In the genomic region with DNA sequence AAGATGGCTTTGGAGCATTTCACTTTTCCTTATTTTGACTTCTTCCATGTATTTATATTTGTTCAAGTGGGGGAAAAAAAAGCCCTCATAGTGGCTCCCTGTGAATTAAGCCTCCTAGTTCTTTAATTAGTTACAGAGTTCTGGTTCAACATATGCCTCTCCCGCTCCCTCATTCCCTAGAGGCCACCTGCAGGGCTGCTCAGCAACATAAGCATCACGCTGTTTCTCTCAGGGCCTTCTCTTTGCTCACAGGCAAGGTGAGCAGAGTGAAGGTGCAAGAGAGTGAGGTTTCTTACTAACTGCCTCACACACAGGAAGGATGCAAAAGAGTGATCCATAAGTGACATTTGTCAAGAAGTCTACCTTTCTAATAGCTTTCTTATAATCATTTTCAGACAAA, we compare ENCODE assay signal across 18 cellular contexts.
DNase-seq lines count a peak whose midpoint lies in the region.
"Had no signal": no experiment of that assay in that cellular context is flagged by ENCODE, and none has a peak within 500 bp of the region (broad histone marks: within the 10 kb centered on the region; RNA-seq: fewer than 3 reads in every experiment).

No MANE protein-coding gene starts in this region.

- DNase-seq in NCI-H1417 (lab: John Stamatoyannopoulos, UW) (peak; percentile 7 to 52 (median 47)), NCI-H1417 treated with DMSO at 0.1 percent for 48 hours (lab: John Stamatoyannopoulos, UW) (no peak), NCI-H1694 treated with DMSO at 0.1 percent for 48 hours (lab: John Stamatoyannopoulos, UW) (peak; percentile 87), SK-N-DZ (ENCODE audit: low spot score) (peak; percentile 38), retina (peak; percentile 18), NCI-H146 (lab: John Stamatoyannopoulos, UW) (no peak), GM19240 (ENCODE audit: insufficient read length, low spot score) (no peak), SHP77 (lab: John Stamatoyannopoulos, UW) (no peak)
- DNase-seq: activated CD4-positive, alpha-beta T cell treated with anti-CD3 and anti-CD28 coated beads, Interleukin-2, amount 10 ng/mL, durations not matched to agents 24 days and 14 days; activated naive CD4-positive, alpha-beta T cell; activated T-cell treated with anti-CD3 and anti-CD28 coated beads, Interleukin-2, amount 50 U/mL, for 4 hours; brain microvascular endothelial cell; effector CD8-positive, alpha-beta T cell; foreskin fibroblast; left ventricle myocardium inferior; naive B cell; NCI-H1105; NCI-H446 treated with DMSO at 0.1 percent for 48 hours had no signal

Comparison
In these comparisons a context has a peak if more than half of its experiments do, and no peak if none do; other contexts are left out.
1. DNase-seq: peak in NCI-H1417 (3 of 3), NCI-H1694 treated with DMSO at 0.1 percent for 48 hours (single experiment), SK-N-DZ (single experiment) and retina (single experiment); none in NCI-H1417 treated with DMSO at 0.1 percent for 48 hours (single experiment), NCI-H146 (single experiment), GM19240 (single experiment) and SHP77 (0 of 2).